Comparison of ENCODE assay signal across 1 cellular context in genomic region chr2:64461271-64462058, GRCh38.
TF ChIP-seq lines count a peak whose summit lies in the region.

No MANE protein-coding gene starts in this region.

TF ChIP-seq in HEK293, 187 proteins besides CTCF, POLR2A, EP300 and RAD21 (continued from another document):
- TF ChIP-seq ZNF398 (tag by site-specific recombination; IDR thresholded peaks at IDR 0.05) (no peak), GLIS1 (tag by site-specific recombination; IDR thresholded peaks at IDR 0.05) (no peak)
